1 cellular context compared by ENCODE assay signal in genomic region chr7:149873074-149873967, GRCh38.
A peak's percentile ranks its signal among the peaks of the same experiment; 100 is the strongest.
TF ChIP-seq lines count a peak whose summit lies in the region.

No MANE protein-coding gene starts in this region.

TF ChIP-seq in GM23338, 12 proteins besides CTCF, POLR2A, EP300 and RAD21:
- TF ChIP-seq ETS1 (IDR thresholded peaks at IDR 0.05) (no peak), POLR2AphosphoS5 (IDR thresholded peaks at IDR 0.05; ENCODE audit: low read depth) (no peak), EZH2 (IDR thresholded peaks at IDR 0.05; ENCODE audit: low read depth, unreplicated experiment) (peak; percentile 7), STAT1 (IDR thresholded peaks at IDR 0.05; ENCODE audit: unreplicated experiment) (no peak), EZH2phosphoT487 (IDR thresholded peaks at IDR 0.05; ENCODE audit: unreplicated experiment) (no peak), CREB1 (CRISPR knock-in tag; IDR thresholded peaks at IDR 0.05; ENCODE audit: low read depth) (peak; percentile 26)
